22 cellular contexts compared by ENCODE assay signal in the genomic region with DNA sequence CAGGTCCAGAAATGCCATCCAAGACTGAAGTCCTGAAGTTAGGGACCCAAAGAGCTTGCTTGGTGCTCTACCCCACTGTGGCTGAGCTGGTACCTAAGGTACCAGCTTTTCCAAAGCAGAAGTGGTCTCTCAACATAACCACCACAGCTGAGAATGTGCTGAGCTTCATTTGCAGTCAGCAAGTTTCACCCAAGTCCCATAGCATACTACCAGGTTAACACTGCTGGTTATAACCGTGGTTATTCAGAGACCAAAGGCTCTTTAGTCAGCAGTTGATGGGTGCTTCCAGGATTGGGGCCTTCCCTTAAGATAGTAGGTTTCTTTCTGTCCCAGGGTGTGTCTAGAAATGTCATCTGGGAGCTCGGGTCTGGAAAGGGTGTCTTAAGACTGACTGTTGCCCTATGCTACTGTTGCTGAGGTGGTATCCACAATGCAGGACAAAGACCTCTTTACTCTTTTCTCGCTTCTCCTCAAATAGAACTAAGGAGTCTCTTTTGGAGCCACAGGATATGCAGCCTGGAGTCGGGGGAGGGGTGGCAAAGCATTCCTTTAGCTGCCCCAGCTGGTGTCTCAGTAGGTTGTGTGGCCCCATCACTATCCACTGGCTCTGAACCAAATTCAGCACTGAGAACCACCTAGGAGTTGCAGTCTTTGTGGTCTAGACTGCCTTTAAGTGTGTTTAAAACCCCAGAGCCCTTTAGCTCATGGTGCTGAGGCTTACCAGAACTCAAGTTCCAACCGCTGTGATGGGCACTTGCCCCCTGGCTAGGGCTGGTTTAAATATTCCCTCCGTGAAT.
"Had no signal": no experiment of that assay in that cellular context is flagged by ENCODE, and none has a peak within 500 bp of the region (broad histone marks: within the 10 kb centered on the region; RNA-seq: fewer than 3 reads in every experiment).

No MANE protein-coding gene starts in this region.

- H3K9me3 Mint-ChIP-seq: stimulated activated naive CD8-positive, alpha-beta T cell treated with anti-CD3 and anti-CD28 coated beads, Interleukin-15, Interleukin-2, amounts not matched to agents 100 ng/mL and 50 ng/mL, for 24 hours had no signal

- H3K27me3 Mint-ChIP-seq: stimulated activated naive CD8-positive, alpha-beta T cell treated with anti-CD3 and anti-CD28 coated beads, Interleukin-15, Interleukin-2, amounts not matched to agents 100 ng/mL and 50 ng/mL, for 24 hours had no signal

- H3K4me3 ChIP-seq: esophagus squamous epithelium, gastroesophageal sphincter, lung, mucosa of descending colon, ovary, smooth muscle cell, tibial artery had no signal

- H3K4me2 ChIP-seq: smooth muscle cell had no signal

- H3K9me3 ChIP-seq: esophagus squamous epithelium, gastroesophageal sphincter, mucosa of descending colon, ovary, tibial artery had no signal

- H3K36me3 Mint-ChIP-seq: natural killer cell; stimulated activated effector memory CD8-positive, alpha-beta T cell treated with anti-CD3 and anti-CD28 coated beads, Interleukin-12 subunit alpha, Interleukin-12 subunit beta, amount 100 ng/mL, for 72 hours had no signal

- ATAC-seq: gastroesophageal sphincter; left colon; left ventricle myocardium superior; mucosa of descending colon; natural killer cell; right cardiac atrium; stimulated activated effector memory CD8-positive, alpha-beta T cell treated with anti-CD3 and anti-CD28 coated beads, Interleukin-12 subunit alpha, Interleukin-12 subunit beta, amount 100 ng/mL, for 72 hours had no signal

- DNase-seq: central memory CD4-positive, alpha-beta T cell; cortex of kidney; effector memory CD4-positive, alpha-beta T cell; esophagus squamous epithelium; foreskin fibroblast; glutamatergic neuron; left colon; left ventricle myocardium superior; mucosa of descending colon; natural killer cell; nucleus accumbens; ovary; right cardiac atrium; stimulated activated CD4-positive, alpha-beta T cell treated with anti-CD3 and anti-CD28 coated beads, Interleukin-4, amount 100 ng/mL, for 1 hour; stimulated activated CD8-positive, alpha-beta memory T cell treated with anti-CD3 and anti-CD28 coated beads, Interleukin-4, amount 100 ng/mL, for 48 hours; tibial artery had no signal

- H3K4me1 Mint-ChIP-seq: natural killer cell; neural crest cell; stimulated activated effector memory CD8-positive, alpha-beta T cell treated with anti-CD3 and anti-CD28 coated beads, Interleukin-12 subunit alpha, Interleukin-12 subunit beta, amount 100 ng/mL, for 72 hours had no signal

- H3K27ac ChIP-seq: esophagus squamous epithelium, gastroesophageal sphincter, ovary, tibial artery had no signal

- H3K4me3 Mint-ChIP-seq: natural killer cell; neural crest cell; stimulated activated effector memory CD8-positive, alpha-beta T cell treated with anti-CD3 and anti-CD28 coated beads, Interleukin-12 subunit alpha, Interleukin-12 subunit beta, amount 100 ng/mL, for 72 hours; stimulated activated naive CD8-positive, alpha-beta T cell treated with anti-CD3 and anti-CD28 coated beads, Interleukin-15, Interleukin-2, amounts not matched to agents 100 ng/mL and 50 ng/mL, for 24 hours had no signal

- H3K4me1 ChIP-seq: esophagus squamous epithelium, gastroesophageal sphincter, tibial artery had no signal

- H3K27ac Mint-ChIP-seq: natural killer cell; stimulated activated effector memory CD8-positive, alpha-beta T cell treated with anti-CD3 and anti-CD28 coated beads, Interleukin-12 subunit alpha, Interleukin-12 subunit beta, amount 100 ng/mL, for 72 hours; stimulated activated naive CD8-positive, alpha-beta T cell treated with anti-CD3 and anti-CD28 coated beads, Interleukin-15, Interleukin-2, amounts not matched to agents 100 ng/mL and 50 ng/mL, for 24 hours had no signal

- H3K36me3 ChIP-seq: esophagus squamous epithelium, gastroesophageal sphincter, ovary, tibial artery had no signal

- H3K27me3 ChIP-seq: esophagus squamous epithelium, gastroesophageal sphincter, ovary, tibial artery had no signal
